ENCODE assay signal across 27 cellular contexts in genomic region chr3:50650018-50650417, GRCh38. TPM values are rescaled to one million over a fixed set of nuclear protein-coding genes. Genes with fewer than 3 reads are reported as not detected.
DNase-seq lines count a peak whose midpoint lies in the region; ATAC-seq, FAIRE-seq and TF ChIP-seq lines count a peak whose summit lies in the region.
"Had no signal": no experiment of that assay in that cellular context is flagged by ENCODE, and none has a peak within 500 bp of the region (broad histone marks: within the 10 kb centered on the region; RNA-seq: fewer than 3 reads in every experiment).

No MANE protein-coding gene starts in this region.

- peak overlapping the region; percentile 84 for H3K27ac Mint-ChIP-seq in activated naive CD4-positive, alpha-beta T cell treated with anti-CD3 and anti-CD28 coated beads, Interleukin-2, amount 50 U/mL, for 24 hours
- peak overlapping the region in 7 of 8 donors; percentile 36 to 92 (median 84) for H3K27ac Mint-ChIP-seq in CD8-positive, alpha-beta memory T cell
- H3K27ac Mint-ChIP-seq: activated CD8-positive, alpha-beta memory T cell treated with anti-CD3 and anti-CD28 coated beads, Interleukin-2, amount 10 ng/mL, durations not matched to agents 7 days and 5 days had no signal

- POLR2A ChIA-PET in CD8-positive, alpha-beta memory T cell (lab: Charles Lee): no interaction called here

- FAIRE-seq in GM19239 (lab: Jason Lieb, UNC): no peak

- H3K4me3 ChIP-seq in CD8-positive, alpha-beta memory T cell (ENCODE audit: low read length): no peak overlapping the region
- H3K4me3 ChIP-seq in neutrophil (ENCODE audit: low read depth in 1 of 2, low read length in 1 of 2): no peak overlapping the region
- H3K4me3 ChIP-seq: BLaER1 treated with 17β-estradiol and CSF1 and Interleukin-3, amounts not matched to agents 10 nM and 100 nM; thoracic aorta; vagina had no signal

- no peak overlapping the region for H3K4me3 Mint-ChIP-seq in activated naive CD4-positive, alpha-beta T cell treated with anti-CD3 and anti-CD28 coated beads, Interleukin-2, amount 50 U/mL, for 24 hours
- no peak overlapping the region for H3K4me3 Mint-ChIP-seq in CD8-positive, alpha-beta memory T cell
- H3K4me3 Mint-ChIP-seq: activated CD8-positive, alpha-beta memory T cell treated with anti-CD3 and anti-CD28 coated beads, Interleukin-2, amount 10 ng/mL, durations not matched to agents 7 days and 5 days had no signal

- peaks cover 7% of the 10 kb centered on the region for H3K4me1 Mint-ChIP-seq in activated naive CD4-positive, alpha-beta T cell treated with anti-CD3 and anti-CD28 coated beads, Interleukin-2, amount 50 U/mL, for 24 hours
- peaks cover 0 to 3% (median 0%) of the 10 kb centered on the region in 3 donors for H3K4me1 Mint-ChIP-seq in CD8-positive, alpha-beta memory T cell

- ATAC-seq in HG03280 (IDR thresholded peaks at IDR 0.05; ENCODE audit: unreplicated experiment): no peak
- ATAC-seq: activated CD8-positive, alpha-beta memory T cell treated with anti-CD3 and anti-CD28 coated beads, Interleukin-2, amount 10 ng/mL, durations not matched to agents 7 days and 5 days; left colon had no signal

- no peaks in the 10 kb centered on the region for H3K27me3 ChIP-seq in CD8-positive, alpha-beta memory T cell (ENCODE audit: insufficient read depth, low read length, poor library complexity, severe bottlenecking)
- H3K27me3 ChIP-seq in neutrophil: no peaks in the 10 kb centered on the region
- H3K27me3 ChIP-seq: BLaER1 treated with 17β-estradiol and CSF1 and Interleukin-3, amounts not matched to agents 10 nM and 100 nM; vagina had no signal

- H3K9me3 Mint-ChIP-seq in activated naive CD4-positive, alpha-beta T cell treated with anti-CD3 and anti-CD28 coated beads, Interleukin-2, amount 50 U/mL, for 24 hours: no peaks in the 10 kb centered on the region
- H3K9me3 Mint-ChIP-seq in CD8-positive, alpha-beta memory T cell: no peaks in the 10 kb centered on the region

- TF ChIP-seq CTCF in neutrophil (IDR thresholded peaks at IDR 0.05): no peak

- no peaks in the 10 kb centered on the region for H3K36me3 Mint-ChIP-seq in activated naive CD4-positive, alpha-beta T cell treated with anti-CD3 and anti-CD28 coated beads, Interleukin-2, amount 50 U/mL, for 24 hours
- peaks cover 0 to 46% (median 6%) of the 10 kb centered on the region in 3 donors for H3K36me3 Mint-ChIP-seq in CD8-positive, alpha-beta memory T cell

- peaks cover 3% of the 10 kb centered on the region for H3K4me1 ChIP-seq in CD8-positive, alpha-beta memory T cell (ENCODE audit: insufficient read depth, low read length)
- peaks cover 10 to 12% of the 10 kb centered on the region in 2 experiments for H3K4me1 ChIP-seq in neutrophil (ENCODE audit: control insufficient read depth in 1 of 2, insufficient read depth in 1 of 2, low read depth in 1 of 2, low read length in 1 of 2)
- H3K4me1 ChIP-seq: vagina had no signal

- no peaks in the 10 kb centered on the region for H3K27me3 Mint-ChIP-seq in activated naive CD4-positive, alpha-beta T cell treated with anti-CD3 and anti-CD28 coated beads, Interleukin-2, amount 50 U/mL, for 24 hours
- H3K27me3 Mint-ChIP-seq in CD8-positive, alpha-beta memory T cell: no peaks in the 10 kb centered on the region
- H3K27me3 Mint-ChIP-seq: activated CD8-positive, alpha-beta memory T cell treated with anti-CD3 and anti-CD28 coated beads, Interleukin-2, amount 10 ng/mL, durations not matched to agents 7 days and 5 days had no signal

- no peak overlapping the region for H3K27ac ChIP-seq in CD8-positive, alpha-beta memory T cell (ENCODE audit: low read depth, low read length)
- H3K27ac ChIP-seq in angular gyrus (ENCODE audit: low read depth, low read length) (peak overlapping the region; percentile 89), neutrophil (peak overlapping the region; percentile 57)
- H3K27ac ChIP-seq: BLaER1 treated with 17β-estradiol and CSF1 and Interleukin-3, amounts not matched to agents 10 nM and 100 nM; epithelial cell of prostate; thoracic aorta; vagina had no signal

- H3K9me3 ChIP-seq in CD8-positive, alpha-beta memory T cell (ENCODE audit: low read length): no peaks in the 10 kb centered on the region
- H3K9me3 ChIP-seq in neutrophil: no peaks in the 10 kb centered on the region
- H3K9me3 ChIP-seq: BLaER1 treated with 17β-estradiol and CSF1 and Interleukin-3, amounts not matched to agents 10 nM and 100 nM; thoracic aorta; vagina had no signal

- CTCF ChIA-PET in CD8-positive, alpha-beta memory T cell (lab: Charles Lee): interaction anchor here (15.8 kb wide), 1 partner anchor 30 kb away, joined by 277 read pairs; the partner anchor contains the start of genes CISH and MAPKAPK3

- peaks cover 17% of the 10 kb centered on the region for H3K36me3 ChIP-seq in CD8-positive, alpha-beta memory T cell (ENCODE audit: insufficient read depth, low read length)
- peaks cover 60% of the 10 kb centered on the region for H3K36me3 ChIP-seq in neutrophil

- no peak for DNase-seq in activated naive CD4-positive, alpha-beta T cell treated with Interleukin-2 at 50 U/mL for 16 hours
- DNase-seq in CD8-positive, alpha-beta memory T cell: no peak
- no peak for DNase-seq in GM19239 (ENCODE audit: insufficient read length, low spot score)
- no peak for DNase-seq in mucosa of gallbladder (ENCODE audit: low spot score)
- DNase-seq: ACHN; activated CD8-positive, alpha-beta memory T cell treated with anti-CD3 and anti-CD28 coated beads, Interleukin-2, amount 10 ng/mL, durations not matched to agents 7 days and 5 days; amniotic stem cell; DMS153; HCEC 1CT; Karpas-422; left colon; mesenchymal stem cell; MV-4-11; NCI-H524; retina; SIG-M5; stimulated activated CD4-positive, alpha-beta T cell treated with anti-CD3 and anti-CD28 coated beads, Interleukin-4, amount 100 ng/mL, for 24 hours; stimulated activated naive CD4-positive, alpha-beta T cell; SW 1271 had no signal

RNA-seq across cellular contexts. Expression of gene DOCK3, which starts 24.7 kb away (rescaled TPM):
- total RNA-seq in CD8-positive, alpha-beta memory T cell: 1 to 10 TPM; 2.0 to 2.1 TPM
- polyA plus RNA-seq in CD8-positive, alpha-beta memory T cell: 0.16 TPM
- total RNA-seq in mucosa of gallbladder: 1.3 TPM

RNA-seq across cellular contexts. Expression of gene MAPKAPK3, which starts 33.1 kb away (rescaled TPM):
- 100 to 1,000 TPM; 153 to 156 TPM for total RNA-seq in CD8-positive, alpha-beta memory T cell
- polyA plus RNA-seq in CD8-positive, alpha-beta memory T cell: 57.0 TPM
- total RNA-seq in mucosa of gallbladder: 27.4 TPM

RNA-seq across cellular contexts. Expression of gene CISH, which starts 38.4 kb away (rescaled TPM):
- total RNA-seq in CD8-positive, alpha-beta memory T cell: 100 to 1,000 TPM; 216 to 222 TPM
- 92.8 TPM for polyA plus RNA-seq in CD8-positive, alpha-beta memory T cell
- total RNA-seq in mucosa of gallbladder: 6.2 TPM

Comparison
In these comparisons a context has a peak if more than half of its experiments do, and no peak if none do; other contexts are left out.
1. RNA of gene CISH, which starts 38.4 kb away (total RNA-seq): 216 to 222 TPM in CD8-positive, alpha-beta memory T cell; 6.2 TPM in mucosa of gallbladder (single experiment); every median in the first group is over 10 times any median in the second.